ENCODE assay signal across 8 cellular contexts in genomic region chr9:97921959-97922905, GRCh38. TPM values are rescaled to one million over a fixed set of nuclear protein-coding genes. Genes with fewer than 3 reads are reported as not detected.
DNase-seq lines count a peak whose midpoint lies in the region; ATAC-seq and TF ChIP-seq lines count a peak whose summit lies in the region.

A gene with protein sequence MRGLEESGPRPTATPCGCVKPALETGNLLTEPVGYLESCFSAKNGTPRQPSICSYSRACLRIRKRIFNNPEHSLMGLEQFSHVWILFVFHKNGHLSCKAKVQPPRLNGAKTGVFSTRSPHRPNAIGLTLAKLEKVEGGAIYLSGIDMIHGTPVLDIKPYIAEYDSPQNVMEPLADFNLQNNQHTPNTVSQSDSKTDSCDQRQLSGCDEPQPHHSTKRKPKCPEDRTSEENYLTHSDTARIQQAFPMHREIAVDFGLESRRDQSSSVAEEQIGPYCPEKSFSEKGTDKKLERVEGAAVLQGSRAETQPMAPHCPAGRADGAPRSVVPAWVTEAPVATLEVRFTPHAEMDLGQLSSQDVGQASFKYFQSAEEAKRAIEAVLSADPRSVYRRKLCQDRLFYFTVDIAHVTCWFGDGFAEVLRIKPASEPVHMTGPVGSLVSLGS (minus strand): TSS chr9:97922500. CDS start chr9:97922493, 7 bp downstream.

- H3K36me3 ChIP-seq in endodermal cell (ENCODE audit: control insufficient read depth, insufficient read depth, low read length): no peaks in the 10 kb centered on the region

- H3K36me3 Mint-ChIP-seq in Calu3 (ENCODE audit: insufficient read depth, unreplicated experiment): peaks cover 21% of the 10 kb centered on the region
- H3K36me3 Mint-ChIP-seq in activated CD8-positive, alpha-beta memory T cell treated with anti-CD3 and anti-CD28 coated beads, Interleukin-2, amount 10 ng/mL, durations not matched to agents 7 days and 5 days: peaks cover 7% of the 10 kb centered on the region
- H3K36me3 Mint-ChIP-seq in endodermal cell (ENCODE audit: low read depth): peaks cover 3% of the 10 kb centered on the region

- CTCF ChIA-PET in Calu3 (lab: Charles Lee): interaction anchor here (1.1 to 1.7 kb wide), 3 partner anchors 61 to 134 kb away, joined by 3 to 6 read pairs (median 3); partner anchors contain the start of genes ANP32B and NANS
- CTCF ChIA-PET in activated CD8-positive, alpha-beta memory T cell treated with anti-CD3 and anti-CD28 coated beads, Interleukin-2, amount 10 ng/mL, durations not matched to agents 7 days and 5 days (lab: Charles Lee): interaction anchor here (0.6 to 7.7 kb wide), 40 partner anchors 9 to 338 kb away, joined by 3 to 99 read pairs (median 6); partner anchors contain the start of genes ANP32B, HEMGN, NANS and NCBP1

- H3K4me1 ChIP-seq in endodermal cell (ENCODE audit: control insufficient read depth, insufficient read depth, low read length): no peaks in the 10 kb centered on the region

- peak within 1 kb of the TSS; percentile 87 for H3K4me3 ChIP-seq in endodermal cell (ENCODE audit: low read length)

- H3K9me3 ChIP-seq in endodermal cell (ENCODE audit: control insufficient read depth, low read length): no peaks in the 10 kb centered on the region

- DNase-seq in Calu3: peak; percentile 91
- DNase-seq in HUDEP-2 (lab: John Stamatoyannopoulos, UW; ENCODE audit: unreplicated experiment in 76 of 76): peak; percentile 54 to 99 (median 94)
- DNase-seq in NOMO-1 treated with dmso at 0.1 percent for 144 hours (lab: John Stamatoyannopoulos, UW; ENCODE audit: unreplicated experiment): peak; percentile 95
- DNase-seq in activated CD8-positive, alpha-beta memory T cell treated with anti-CD3 and anti-CD28 coated beads, Interleukin-2, amount 10 ng/mL, durations not matched to agents 7 days and 5 days: peak; percentile 98
- peak; percentile 98 for DNase-seq in endodermal cell
- DNase-seq in mesenteric fat pad (ENCODE audit: low spot score): peak; percentile 100
- DNase-seq in stimulated activated CD8-positive, alpha-beta memory T cell treated with anti-CD3 and anti-CD28 coated beads, Interleukin-15, amount 100 ng/mL, for 24 hours (ENCODE audit: low read depth): peak; percentile 99

- H3K27ac Mint-ChIP-seq in Calu3 (ENCODE audit: unreplicated experiment) (peak within 1 kb of the TSS; percentile 99), endodermal cell (peak within 1 kb of the TSS; percentile 97)
- H3K27ac Mint-ChIP-seq in activated CD8-positive, alpha-beta memory T cell treated with anti-CD3 and anti-CD28 coated beads, Interleukin-2, amount 10 ng/mL, durations not matched to agents 7 days and 5 days: peak within 1 kb of the TSS; percentile 97

- intact Hi-C loops in Calu3 (cut with micrococcal nuclease; ENCODE audit: unreplicated experiment): loop anchor here (2.0 to 5.0 kb wide), 2 partner anchors 151 to 340 kb away; no protein-coding TSS in a partner anchor

- H3K27me3 Mint-ChIP-seq in Calu3 (ENCODE audit: unreplicated experiment) (no peaks in the 10 kb centered on the region), endodermal cell (ENCODE audit: insufficient read depth) (peaks cover 37% of the 10 kb centered on the region)
- H3K27me3 Mint-ChIP-seq in activated CD8-positive, alpha-beta memory T cell treated with anti-CD3 and anti-CD28 coated beads, Interleukin-2, amount 10 ng/mL, durations not matched to agents 7 days and 5 days: peaks cover 3% of the 10 kb centered on the region

- 3 to 4% methylated on average over 23 to 62 of the region's 63 CpGs for WGBS in endodermal cell (ENCODE audit: insufficient coverage in 1 of 2, insufficient read length in 1 of 2), 2 experiments

- H3K4me1 Mint-ChIP-seq in Calu3 (ENCODE audit: low read depth, unreplicated experiment) (peaks cover 19% of the 10 kb centered on the region), endodermal cell (peaks cover 8% of the 10 kb centered on the region)
- peaks cover 52% of the 10 kb centered on the region for H3K4me1 Mint-ChIP-seq in activated CD8-positive, alpha-beta memory T cell treated with anti-CD3 and anti-CD28 coated beads, Interleukin-2, amount 10 ng/mL, durations not matched to agents 7 days and 5 days

- H3K4me3 Mint-ChIP-seq in Calu3 (ENCODE audit: low read depth, unreplicated experiment) (peak within 1 kb of the TSS; percentile 88), endodermal cell (peak within 1 kb of the TSS; percentile 64)
- H3K4me3 Mint-ChIP-seq in activated CD8-positive, alpha-beta memory T cell treated with anti-CD3 and anti-CD28 coated beads, Interleukin-2, amount 10 ng/mL, durations not matched to agents 7 days and 5 days: peak within 1 kb of the TSS; percentile 82

- TF ChIP-seq CTCF in Calu3 (IDR thresholded peaks at IDR 0.05; ENCODE audit: unreplicated experiment): peak; percentile 33
- TF ChIP-seq CTCF in endodermal cell (conservative IDR thresholded peaks at IDR 0.05): peak; percentile 91

- H3K27ac ChIP-seq in endodermal cell (ENCODE audit: low read depth, low read length): peak within 1 kb of the TSS; percentile 92

- no peaks in the 10 kb centered on the region for H3K9me3 Mint-ChIP-seq in Calu3 (ENCODE audit: low read depth, unreplicated experiment)
- H3K9me3 Mint-ChIP-seq in activated CD8-positive, alpha-beta memory T cell treated with anti-CD3 and anti-CD28 coated beads, Interleukin-2, amount 10 ng/mL, durations not matched to agents 7 days and 5 days (ENCODE audit: low read depth): no peaks in the 10 kb centered on the region
- H3K9me3 Mint-ChIP-seq in endodermal cell: peaks cover 2% of the 10 kb centered on the region

- peak within 1 kb of the TSS; percentile 87 for H3K9ac ChIP-seq in endodermal cell (ENCODE audit: extremely low read depth, low read length, poor library complexity, severe bottlenecking)

- peaks cover 29% of the 10 kb centered on the region for H3K27me3 ChIP-seq in endodermal cell (ENCODE audit: control insufficient read depth, insufficient read depth, low read length, poor library complexity, severe bottlenecking)

- TSS peak; percentile 84 for BruUV-seq in Calu3 (replicated peaks; lab: Mats Ljungman, UMichigan)

- ATAC-seq in GM21381 (IDR thresholded peaks at IDR 0.05; ENCODE audit: unreplicated experiment): peak; percentile 78
- ATAC-seq in activated CD8-positive, alpha-beta memory T cell treated with anti-CD3 and anti-CD28 coated beads, Interleukin-2, amount 10 ng/mL, durations not matched to agents 7 days and 5 days: peak; percentile 83

RNA-seq across cellular contexts. Expression of the gene that starts here (rescaled TPM):
- total RNA-seq in Calu3 (2022) (4.8 and 5.0 TPM in 2 replicates), endodermal cell (1 to 10 TPM; 4.9 to 7.2 TPM), mesenteric fat pad (9.2 TPM)
- total RNA-seq in activated CD8-positive, alpha-beta memory T cell treated with anti-CD3 and anti-CD28 coated beads, Interleukin-2, amount 10 ng/mL, durations not matched to agents 7 days and 5 days: 10 to 100 TPM; 14.9 to 15.4 TPM
- polyA plus RNA-seq in endodermal cell (2013, experiment 1 of 2): 7.7 TPM
- polyA plus RNA-seq in endodermal cell (2013, experiment 2 of 2): 6.3 TPM

Comparison
In these comparisons a context has a peak if more than half of its experiments do, and no peak if none do; other contexts are left out.
1. Peak in every context shown above with its lines: DNase-seq, ATAC-seq, H3K4me3 ChIP-seq and H3K27ac ChIP-seq.